9 cellular contexts compared by ENCODE assay signal in genomic region chr1:184242507-184242943, GRCh38.
DNase-seq lines count a peak whose midpoint lies in the region; ATAC-seq and TF ChIP-seq lines count a peak whose summit lies in the region.
"Had no signal": no experiment of that assay in that cellular context is flagged by ENCODE, and none has a peak within 500 bp of the region (broad histone marks: within the 10 kb centered on the region; RNA-seq: fewer than 3 reads in every experiment).

No MANE protein-coding gene starts in this region.

- no peaks in the 10 kb centered on the region for H3K9me3 ChIP-seq in lower lobe of right lung

- H3K36me3 ChIP-seq in BJ (ENCODE audit: control insufficient read depth, insufficient read depth, low read length) (no peaks in the 10 kb centered on the region), lower lobe of right lung (no peaks in the 10 kb centered on the region)

- CTCF ChIA-PET in BJ (lab: Yijun Ruan, JAX) = interaction anchor here (0.6 to 2.1 kb wide), 14 partner anchors 13 to 472 kb away, joined by 3 to 17 read pairs (median 3); no protein-coding TSS in a partner anchor

- H3K27ac ChIP-seq in lower lobe of right lung = no peak overlapping the region
- H3K27ac ChIP-seq: KMS-11 had no signal

- H3K4me3 ChIP-seq in BJ (ENCODE audit: low read depth, low read length) (no peak overlapping the region), LNCaP clone FGC (ENCODE audit: low read depth, low read length) (no peak overlapping the region), cardiac fibroblast (replicated peaks in 1 of 2; ENCODE audit: low read depth in 2 of 2, low read length in 2 of 2) (no peak overlapping the region), lower lobe of right lung (no peak overlapping the region)

- peaks cover 10% of the 10 kb centered on the region for H3K4me1 ChIP-seq in lower lobe of right lung

- no peaks in the 10 kb centered on the region; the same call in 1 of the 2 replicates for H3K27me3 ChIP-seq in BJ (ENCODE audit: control insufficient read depth, insufficient read depth, low read length)
- no peaks in the 10 kb centered on the region for H3K27me3 ChIP-seq in lower lobe of right lung (ENCODE audit: low read depth)

- POLR2A ChIA-PET in BJ (lab: Charles Lee) = no interaction called here

- TF ChIP-seq CTCF in BJ (IDR thresholded peaks at IDR 0.05; ENCODE audit: insufficient read depth, low read depth, low read length) = no peak
- peak; percentile 40 for TF ChIP-seq CTCF in LNCaP clone FGC (IDR thresholded peaks at IDR 0.05; ENCODE audit: control insufficient read depth, extremely low read depth, insufficient read depth)
- TF ChIP-seq CTCF in cardiac fibroblast (IDR thresholded peaks at IDR 0.05; ENCODE audit: low read depth, low read length) = no peak
- peak; percentile 36 for TF ChIP-seq CTCF in lower lobe of right lung (IDR thresholded peaks at IDR 0.05)

- intact Hi-C loops in lower lobe of right lung (cut with DNase I) = no loop called here

- ATAC-seq in lower lobe of right lung (peak; percentile 81 to 88), HG02678 (IDR thresholded peaks at IDR 0.05; ENCODE audit: unreplicated experiment) (no peak), GM18870 (IDR thresholded peaks at IDR 0.05; ENCODE audit: unreplicated experiment) (no peak)

- DNase-seq in BJ (ENCODE audit: low read depth) (peak; percentile 13), LNCaP clone FGC (ENCODE audit: low read depth) (no peak), cardiac fibroblast (ENCODE audit: low read depth in 2 of 2) (peak; percentile 44 to 48), lower lobe of right lung (no peak), NCI-H2029 treated with DMSO at 0.1 percent for 48 hours (lab: John Stamatoyannopoulos, UW) (no peak)
- DNase-seq in stimulated activated CD4-positive, alpha-beta T cell treated with anti-CD3 and anti-CD28 coated beads, Interleukin-1b, Interleukin-23, amount 100 ng/mL, for 48 hours = no peak

Comparison
In these comparisons a context has a peak if more than half of its experiments do, and no peak if none do; other contexts are left out.
1. DNase-seq: peak in BJ (single experiment) and cardiac fibroblast (2 of 2); none in LNCaP clone FGC (single experiment), lower lobe of right lung (single experiment), stimulated activated CD4-positive, alpha-beta T cell treated with anti-CD3 and anti-CD28 coated beads, Interleukin-1b, Interleukin-23, amount 100 ng/mL, for 48 hours (single experiment) and NCI-H2029 treated with DMSO at 0.1 percent for 48 hours (single experiment).
2. CTCF ChIP-seq: peak in LNCaP clone FGC (single experiment) and lower lobe of right lung (single experiment); none in BJ (single experiment) and cardiac fibroblast (single experiment).
3. ATAC-seq: peak in lower lobe of right lung (2 of 2); none in HG02678 (single experiment) and GM18870 (single experiment).